ENCODE assay signal across 9 cellular contexts in the genomic region with DNA sequence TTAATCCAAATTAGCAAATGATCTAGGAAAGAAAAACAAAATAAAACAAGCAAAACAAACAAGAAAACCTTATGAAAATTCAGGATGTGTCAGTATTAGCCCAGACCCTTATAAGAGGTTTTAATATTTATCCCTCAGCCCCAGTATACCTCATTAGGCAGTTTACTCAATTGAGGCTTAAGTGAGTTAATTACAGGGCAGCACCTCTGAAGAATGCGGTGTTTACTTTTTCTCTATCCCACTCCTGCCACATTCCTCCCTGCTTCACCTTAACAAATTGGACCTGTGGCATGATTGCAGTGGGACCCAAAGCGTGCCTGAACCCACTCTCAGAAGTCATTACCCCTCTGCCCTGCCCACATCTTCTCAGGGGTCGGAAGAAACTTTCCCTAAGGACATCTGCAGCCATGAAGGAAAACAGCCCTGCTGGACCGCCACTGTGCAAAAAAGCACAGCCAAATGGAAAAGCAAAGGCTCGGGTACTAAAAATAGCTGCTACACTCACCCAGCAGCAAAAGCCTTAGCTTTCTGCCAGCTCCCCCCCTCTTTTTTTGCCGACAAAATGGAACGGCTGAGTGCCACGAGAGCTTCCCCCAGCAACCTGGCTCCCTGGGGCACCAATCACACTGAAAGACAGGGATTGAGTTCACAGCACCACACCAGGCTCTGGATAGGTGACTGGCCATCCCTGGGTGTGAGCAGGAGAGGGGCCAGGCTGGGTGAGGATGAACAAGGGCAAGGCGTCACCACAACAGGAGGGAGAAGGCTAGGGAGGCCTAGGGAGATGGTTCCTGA.
DNase-seq lines count a peak whose midpoint lies in the region; ATAC-seq and TF ChIP-seq lines count a peak whose summit lies in the region.
"Had no signal": no experiment of that assay in that cellular context is flagged by ENCODE, and none has a peak within 500 bp of the region (broad histone marks: within the 10 kb centered on the region; RNA-seq: fewer than 3 reads in every experiment).

No MANE protein-coding gene starts in this region.

- H3K27me3 ChIP-seq in ovary (no peaks in the 10 kb centered on the region), MM.1S (replicated peaks; ENCODE audit: insufficient read depth, low read length) (no peaks in the 10 kb centered on the region)

- intact Hi-C loops in Right ventricle myocardium superior (cut with DNase I) (no loop called here), ovary (cut with DNase I) (loop anchor here in 1 of 4 donors (10.0 kb wide), 1 partner anchor 64 kb away; the partner anchor contains the start of gene SIL1)

- TF ChIP-seq POLR2A in ovary (IDR thresholded peaks at IDR 0.05), result no peak

- H3K36me3 ChIP-seq in ovary, result no peaks in the 10 kb centered on the region
- H3K36me3 ChIP-seq in MM.1S (replicated peaks; ENCODE audit: insufficient read depth, low read length), result no peaks in the 10 kb centered on the region

- DNase-seq in AG09309 (ENCODE audit: low read depth) (no peak), NCI-H446 treated with DMSO at 0.1 percent for 48 hours (lab: John Stamatoyannopoulos, UW) (peak; percentile 56), Right ventricle myocardium superior (no peak), ovary (peak; percentile 67 to 71 (median 69)), kidney tubule cell (ENCODE audit: low spot score) (no peak), MM.1S (no peak), inferior parietal cortex (ENCODE audit: extremely low spot score) (no peak)

- H3K9me2 ChIP-seq in MM.1S (replicated peaks; ENCODE audit: insufficient read depth, low read length), result no peaks in the 10 kb centered on the region

- WGBS in ovary, 3 donors, result 7 to 10% (median 9%) methylated on average over 9 of the region's 9 CpGs

- H3K27ac ChIP-seq in ovary (peak overlapping the region; percentile 62 to 93), MM.1S (ENCODE audit: low read length) (no peak overlapping the region)
- H3K27ac ChIP-seq: C4-2B had no signal

- ATAC-seq in Right ventricle myocardium superior (ENCODE audit: poor library complexity), result peak; percentile 69
- no peak for ATAC-seq in HG02885 (IDR thresholded peaks at IDR 0.05; ENCODE audit: poor library complexity, unreplicated experiment)

- TF ChIP-seq CTCF in AG09309 (IDR thresholded peaks at IDR 0.05; ENCODE audit: control insufficient read depth, insufficient read depth, low read depth, low read length, missing control alignments), result no peak
- TF ChIP-seq CTCF in ovary (IDR thresholded peaks at IDR 0.05), result no peak
- no peak for TF ChIP-seq CTCF in MM.1S (IDR thresholded peaks at IDR 0.05; ENCODE audit: low read length)

- H2AFZ ChIP-seq in MM.1S (ENCODE audit: low read length), result no peak overlapping the region

- H3K4me2 ChIP-seq in MM.1S (ENCODE audit: low read depth, low read length), result no peak overlapping the region

- H3F3A ChIP-seq in MM.1S (ENCODE audit: insufficient read depth, low read length), result no peaks in the 10 kb centered on the region

- peaks cover 26% of the 10 kb centered on the region for H3K4me1 ChIP-seq in ovary (ENCODE audit: insufficient read depth)
- no peaks in the 10 kb centered on the region for H3K4me1 ChIP-seq in MM.1S (ENCODE audit: low read length)

- H3K4me3 ChIP-seq in AG09309 (ENCODE audit: control insufficient read depth, low read depth, low read length) (peak overlapping the region; percentile 16), ovary (no peak overlapping the region), MM.1S (ENCODE audit: low read length) (no peak overlapping the region)

- H3K9me3 ChIP-seq in ovary, result no peaks in the 10 kb centered on the region
- no peaks in the 10 kb centered on the region for H3K9me3 ChIP-seq in MM.1S (replicated peaks; ENCODE audit: insufficient read depth, low read length)

- TF ChIP-seq EP300 in ovary (IDR thresholded peaks at IDR 0.05), result no peak

- H4K20me1 ChIP-seq in MM.1S (ENCODE audit: insufficient read depth, low read length), result no peaks in the 10 kb centered on the region

- H3K9ac ChIP-seq in MM.1S (ENCODE audit: low read length), result no peak overlapping the region

- no peaks in the 10 kb centered on the region for H3K79me2 ChIP-seq in MM.1S (ENCODE audit: low read length)

Comparison
In these comparisons a context has a peak if more than half of its experiments do, and no peak if none do; other contexts are left out.
1. DNase-seq: peak in NCI-H446 treated with DMSO at 0.1 percent for 48 hours (single experiment) and ovary (5 of 5); none in AG09309 (single experiment), Right ventricle myocardium superior (single experiment), kidney tubule cell (single experiment), MM.1S (single experiment) and inferior parietal cortex (single experiment).